ENCODE assay signal across 22 cellular contexts in genomic region chr4:14338866-14339265, GRCh38.
"Had no signal": no experiment of that assay in that cellular context is flagged by ENCODE, and none has a peak within 500 bp of the region (broad histone marks: within the 10 kb centered on the region; RNA-seq: fewer than 3 reads in every experiment).

No MANE protein-coding gene starts in this region.

- H3K36me3 ChIP-seq: Peyer's patch, SJCRH30 had no signal

- DNase-seq: Karpas-422, KG1, MM.1S, NCI-H1092 treated with DMSO at 0.1 percent for 48 hours, NCI-H1436, NCI-H187, NCI-H2029, NCI-H2081 treated with DMSO at 0.1 percent for 48 hours, NCI-H2171, NCI-H226, NCI-H446, NCI-H510A, NCI-H524 treated with DMSO at 0.1 percent for 48 hours, NCI-H69, NCI-H774, OCI-M1, PC-9, Peyer's patch, SHP77 treated with DMSO at 0.1 percent for 48 hours, SJCRH30 had no signal

- H3K4me3 ChIP-seq: PC-9, Peyer's patch, SJCRH30 had no signal

- H3K27ac ChIP-seq: PC-9, Peyer's patch, SJCRH30 had no signal

- H3K4me1 ChIP-seq: Peyer's patch, SJCRH30 had no signal

- ATAC-seq: Right ventricle myocardium inferior, SK-N-SH treated with all-trans-retinoic acid at 6 μM for 48 hours had no signal

- H3K9me3 ChIP-seq: Peyer's patch, SJCRH30 had no signal

- H3K27me3 ChIP-seq: Peyer's patch, SJCRH30 had no signal
